Comparison of ENCODE assay signal across 20 cellular contexts in the genomic region with DNA sequence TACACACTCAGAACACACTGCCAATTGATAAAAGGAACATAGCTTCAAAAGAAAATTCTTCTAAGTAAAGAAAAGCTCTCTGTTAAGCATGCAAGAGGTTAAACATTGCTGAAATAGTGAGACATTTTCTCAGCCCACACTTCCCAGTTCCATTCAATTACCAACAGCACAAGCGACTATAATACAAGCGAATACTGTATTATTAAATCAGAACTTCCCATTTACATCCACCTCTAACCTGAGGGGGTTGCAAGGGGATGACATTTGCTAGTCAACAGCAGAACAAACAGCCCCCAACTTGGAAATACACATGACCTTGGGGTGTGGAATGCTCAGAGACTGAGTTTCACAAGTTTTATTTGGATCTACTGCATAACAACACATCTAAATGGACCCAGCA. TPM values are rescaled to one million over a fixed set of nuclear protein-coding genes. Genes with fewer than 3 reads are reported as not detected.
"Had no signal": no experiment of that assay in that cellular context is flagged by ENCODE, and none has a peak within 500 bp of the region (broad histone marks: within the 10 kb centered on the region; RNA-seq: fewer than 3 reads in every experiment).

No MANE protein-coding gene starts in this region.

- H3K4me3 ChIP-seq: cardiac muscle cell, left ventricle myocardium inferior, sigmoid colon, stomach, upper lobe of left lung had no signal

- DNase-seq: activated CD4-positive, alpha-beta T cell treated with anti-CD3 and anti-CD28 coated beads for 36 hours; activated CD4-positive, alpha-beta T cell treated with anti-CD3 and anti-CD28 coated beads, Interleukin-2, amount 50 U/mL, for 48 hours; activated naive CD8-positive, alpha-beta T cell treated with anti-CD3 and anti-CD28 coated beads for 36 hours; activated T-cell treated with anti-CD3 and anti-CD28 coated beads for 4 hours; amniotic stem cell; dermis blood vessel endothelial cell; effector memory CD8-positive, alpha-beta T cell; foreskin fibroblast; hippocampal formation; kidney; left ventricle myocardium inferior; mammary epithelial cell; sigmoid colon; stimulated activated CD4-positive, alpha-beta T cell treated with anti-CD3 and anti-CD28 coated beads, Interleukin-4, amount 100 ng/mL, for 24 hours; stomach; T-helper 2 cell; upper lobe of left lung had no signal

- H3K36me3 Mint-ChIP-seq: activated naive CD8-positive, alpha-beta T cell treated with anti-CD3 and anti-CD28 coated beads for 36 hours; stimulated activated effector memory CD8-positive, alpha-beta T cell treated with anti-CD3 and anti-CD28 coated beads, Interleukin-12 subunit alpha, Interleukin-12 subunit beta, amount 100 ng/mL, for 72 hours had no signal

- H3K4me3 Mint-ChIP-seq: activated CD4-positive, alpha-beta T cell treated with anti-CD3 and anti-CD28 coated beads for 36 hours; activated naive CD8-positive, alpha-beta T cell treated with anti-CD3 and anti-CD28 coated beads for 36 hours; activated T-helper 1 cell treated with anti-CD3 and anti-CD28 coated beads, Interleukin-12 subunit alpha, Interleukin-12 subunit beta, Interleukin-2, Interleukin-4 antibody, amounts not matched to agents 30 ng/mL and 10 ng/mL and 1 ng/mL, durations not matched to agents 14 hours and 24 hours and 36 hours; effector memory CD8-positive, alpha-beta T cell; stimulated activated effector memory CD8-positive, alpha-beta T cell treated with anti-CD3 and anti-CD28 coated beads, Interleukin-12 subunit alpha, Interleukin-12 subunit beta, amount 100 ng/mL, for 72 hours had no signal

- H3K27ac Mint-ChIP-seq: activated CD4-positive, alpha-beta T cell treated with anti-CD3 and anti-CD28 coated beads for 36 hours; activated naive CD8-positive, alpha-beta T cell treated with anti-CD3 and anti-CD28 coated beads for 36 hours; activated T-helper 1 cell treated with anti-CD3 and anti-CD28 coated beads, Interleukin-12 subunit alpha, Interleukin-12 subunit beta, Interleukin-2, Interleukin-4 antibody, amounts not matched to agents 30 ng/mL and 10 ng/mL and 1 ng/mL, durations not matched to agents 14 hours and 24 hours and 36 hours; effector memory CD8-positive, alpha-beta T cell; stimulated activated effector memory CD8-positive, alpha-beta T cell treated with anti-CD3 and anti-CD28 coated beads, Interleukin-12 subunit alpha, Interleukin-12 subunit beta, amount 100 ng/mL, for 72 hours had no signal

- H3K9me3 Mint-ChIP-seq: activated naive CD8-positive, alpha-beta T cell treated with anti-CD3 and anti-CD28 coated beads for 36 hours; activated T-helper 1 cell treated with anti-CD3 and anti-CD28 coated beads, Interleukin-12 subunit alpha, Interleukin-12 subunit beta, Interleukin-2, Interleukin-4 antibody, amounts not matched to agents 30 ng/mL and 10 ng/mL and 1 ng/mL, durations not matched to agents 14 hours and 24 hours and 36 hours had no signal

- H3K27me3 Mint-ChIP-seq: effector memory CD8-positive, alpha-beta T cell had no signal

- H3K4me1 Mint-ChIP-seq: stimulated activated effector memory CD8-positive, alpha-beta T cell treated with anti-CD3 and anti-CD28 coated beads, Interleukin-12 subunit alpha, Interleukin-12 subunit beta, amount 100 ng/mL, for 72 hours had no signal

RNA-seq across cellular contexts. Expression of a gene that starts 1.1 kb away (rescaled TPM):
- total RNA-seq: activated CD4-positive, alpha-beta T cell treated with anti-CD3 and anti-CD28 coated beads for 36 hours; activated naive CD8-positive, alpha-beta T cell treated with anti-CD3 and anti-CD28 coated beads for 36 hours; activated T-helper 1 cell treated with anti-CD3 and anti-CD28 coated beads, Interleukin-12 subunit alpha, Interleukin-12 subunit beta, Interleukin-2, Interleukin-4 antibody, amounts not matched to agents 30 ng/mL and 10 ng/mL and 1 ng/mL, durations not matched to agents 14 hours and 24 hours and 36 hours; kidney; left ventricle myocardium inferior; mammary epithelial cell; upper lobe of left lung had no signal
- polyA plus RNA-seq: mammary epithelial cell, stomach had no signal
